Comparison of ENCODE assay signal across 11 cellular contexts in genomic region chr5:173733831-173734491, GRCh38.
DNase-seq lines count a peak whose midpoint lies in the region; ATAC-seq and TF ChIP-seq lines count a peak whose summit lies in the region.
"Had no signal": no experiment of that assay in that cellular context is flagged by ENCODE, and none has a peak within 500 bp of the region (broad histone marks: within the 10 kb centered on the region; RNA-seq: fewer than 3 reads in every experiment).

No MANE protein-coding gene starts in this region.

- H3K27ac Mint-ChIP-seq in brain, result peak overlapping the region in 4 of 5 experiments; percentile 35 to 94 (median 64)
- no peak overlapping the region for H3K27ac Mint-ChIP-seq in stimulated activated effector memory CD8-positive, alpha-beta T cell treated with anti-CD3 and anti-CD28 coated beads, Interleukin-12 subunit alpha, Interleukin-12 subunit beta, amount 100 ng/mL, for 72 hours
- H3K27ac Mint-ChIP-seq: activated naive CD4-positive, alpha-beta T cell treated with anti-CD3 and anti-CD28 coated beads, Interleukin-2, amount 50 U/mL, for 24 hours had no signal

- H3K36me3 ChIP-seq in GM06990 (ENCODE audit: control insufficient read depth, insufficient read depth, low read length) (no peaks in the 10 kb centered on the region), lower lobe of right lung (no peaks in the 10 kb centered on the region)

- H3K36me3 Mint-ChIP-seq in brain, result no peaks in the 10 kb centered on the region
- no peaks in the 10 kb centered on the region for H3K36me3 Mint-ChIP-seq in stimulated activated effector memory CD8-positive, alpha-beta T cell treated with anti-CD3 and anti-CD28 coated beads, Interleukin-12 subunit alpha, Interleukin-12 subunit beta, amount 100 ng/mL, for 72 hours
- H3K36me3 Mint-ChIP-seq: activated naive CD4-positive, alpha-beta T cell treated with anti-CD3 and anti-CD28 coated beads, Interleukin-2, amount 50 U/mL, for 24 hours had no signal

- peak; percentile 64 for ATAC-seq in GM19395 (IDR thresholded peaks at IDR 0.05; ENCODE audit: unreplicated experiment)
- peak; percentile 50 for ATAC-seq in HG03039 (IDR thresholded peaks at IDR 0.05; ENCODE audit: unreplicated experiment)
- ATAC-seq in stimulated activated effector memory CD8-positive, alpha-beta T cell treated with anti-CD3 and anti-CD28 coated beads, Interleukin-12 subunit alpha, Interleukin-12 subunit beta, amount 100 ng/mL, for 72 hours, result no peak
- no peak for ATAC-seq in lower lobe of right lung
- ATAC-seq: HepG2 had no signal

- no peak overlapping the region for H3K4me3 Mint-ChIP-seq in brain
- H3K4me3 Mint-ChIP-seq in stimulated activated effector memory CD8-positive, alpha-beta T cell treated with anti-CD3 and anti-CD28 coated beads, Interleukin-12 subunit alpha, Interleukin-12 subunit beta, amount 100 ng/mL, for 72 hours, result no peak overlapping the region
- H3K4me3 Mint-ChIP-seq: activated naive CD4-positive, alpha-beta T cell treated with anti-CD3 and anti-CD28 coated beads, Interleukin-2, amount 50 U/mL, for 24 hours had no signal

- H3K4me1 Mint-ChIP-seq in brain, result peaks cover 71% of the 10 kb centered on the region
- H3K4me1 Mint-ChIP-seq in stimulated activated effector memory CD8-positive, alpha-beta T cell treated with anti-CD3 and anti-CD28 coated beads, Interleukin-12 subunit alpha, Interleukin-12 subunit beta, amount 100 ng/mL, for 72 hours, result peaks cover 5% of the 10 kb centered on the region
- H3K4me1 Mint-ChIP-seq: activated naive CD4-positive, alpha-beta T cell treated with anti-CD3 and anti-CD28 coated beads, Interleukin-2, amount 50 U/mL, for 24 hours had no signal

- peaks cover 8% of the 10 kb centered on the region for H3K27me3 Mint-ChIP-seq in brain
- H3K27me3 Mint-ChIP-seq: activated naive CD4-positive, alpha-beta T cell treated with anti-CD3 and anti-CD28 coated beads, Interleukin-2, amount 50 U/mL, for 24 hours had no signal

- no peaks in the 10 kb centered on the region for H3K9me3 Mint-ChIP-seq in brain
- no peaks in the 10 kb centered on the region for H3K9me3 Mint-ChIP-seq in stimulated activated effector memory CD8-positive, alpha-beta T cell treated with anti-CD3 and anti-CD28 coated beads, Interleukin-12 subunit alpha, Interleukin-12 subunit beta, amount 100 ng/mL, for 72 hours
- H3K9me3 Mint-ChIP-seq: activated naive CD4-positive, alpha-beta T cell treated with anti-CD3 and anti-CD28 coated beads, Interleukin-2, amount 50 U/mL, for 24 hours had no signal

- H3K9me3 ChIP-seq in lower lobe of right lung, result no peaks in the 10 kb centered on the region

- no peak overlapping the region for H3K27ac ChIP-seq in lower lobe of right lung

- intact Hi-C loops in lower lobe of right lung (cut with DNase I), result no loop called here

- peaks cover 4% of the 10 kb centered on the region for H3K4me1 ChIP-seq in lower lobe of right lung

- DNase-seq in GM06990 (ENCODE audit: extremely low read depth, insufficient read length), result peak; percentile 62
- no peak for DNase-seq in NCI-H446 (lab: John Stamatoyannopoulos, UW)
- no peak for DNase-seq in stimulated activated effector memory CD8-positive, alpha-beta T cell treated with anti-CD3 and anti-CD28 coated beads, Interleukin-12 subunit alpha, Interleukin-12 subunit beta, amount 100 ng/mL, for 72 hours (ENCODE audit: low spot score in 2 of 2)
- no peak for DNase-seq in A172 (ENCODE audit: low spot score)
- DNase-seq in lower lobe of right lung, result no peak
- DNase-seq: NCI-H774 had no signal

- H3K4me3 ChIP-seq in GM06990 (replicated peaks; ENCODE audit: low read depth, low read length) (no peak overlapping the region), lower lobe of right lung (no peak overlapping the region)

- H3K27me3 ChIP-seq in GM06990 (replicated peaks; ENCODE audit: control insufficient read depth, insufficient read depth, low read length), result no peaks in the 10 kb centered on the region
- H3K27me3 ChIP-seq in lower lobe of right lung (ENCODE audit: low read depth), result no peaks in the 10 kb centered on the region

- TF ChIP-seq CTCF in GM06990 (IDR thresholded peaks at IDR 0.05; ENCODE audit: insufficient read depth, low read length, poor library complexity, severe bottlenecking) (no peak), brain (conservative IDR thresholded peaks at IDR 0.05) (no peak), lower lobe of right lung (IDR thresholded peaks at IDR 0.05) (no peak)

Comparison
In these comparisons a context has a peak if more than half of its experiments do, and no peak if none do; other contexts are left out.
1. ATAC-seq: peak in GM19395 (single experiment) and HG03039 (single experiment); none in stimulated activated effector memory CD8-positive, alpha-beta T cell treated with anti-CD3 and anti-CD28 coated beads, Interleukin-12 subunit alpha, Interleukin-12 subunit beta, amount 100 ng/mL, for 72 hours (single experiment) and lower lobe of right lung (0 of 2).